Comparison of ENCODE assay signal across 1 cellular context in genomic region chr2:46297546-46298271, GRCh38.
TF ChIP-seq lines count a peak whose summit lies in the region.

No MANE protein-coding gene starts in this region.

TF ChIP-seq in K562, 482 proteins besides CTCF, POLR2A, EP300 and RAD21 (continued from another document and continues in another):
- TF ChIP-seq, protein P1, sequence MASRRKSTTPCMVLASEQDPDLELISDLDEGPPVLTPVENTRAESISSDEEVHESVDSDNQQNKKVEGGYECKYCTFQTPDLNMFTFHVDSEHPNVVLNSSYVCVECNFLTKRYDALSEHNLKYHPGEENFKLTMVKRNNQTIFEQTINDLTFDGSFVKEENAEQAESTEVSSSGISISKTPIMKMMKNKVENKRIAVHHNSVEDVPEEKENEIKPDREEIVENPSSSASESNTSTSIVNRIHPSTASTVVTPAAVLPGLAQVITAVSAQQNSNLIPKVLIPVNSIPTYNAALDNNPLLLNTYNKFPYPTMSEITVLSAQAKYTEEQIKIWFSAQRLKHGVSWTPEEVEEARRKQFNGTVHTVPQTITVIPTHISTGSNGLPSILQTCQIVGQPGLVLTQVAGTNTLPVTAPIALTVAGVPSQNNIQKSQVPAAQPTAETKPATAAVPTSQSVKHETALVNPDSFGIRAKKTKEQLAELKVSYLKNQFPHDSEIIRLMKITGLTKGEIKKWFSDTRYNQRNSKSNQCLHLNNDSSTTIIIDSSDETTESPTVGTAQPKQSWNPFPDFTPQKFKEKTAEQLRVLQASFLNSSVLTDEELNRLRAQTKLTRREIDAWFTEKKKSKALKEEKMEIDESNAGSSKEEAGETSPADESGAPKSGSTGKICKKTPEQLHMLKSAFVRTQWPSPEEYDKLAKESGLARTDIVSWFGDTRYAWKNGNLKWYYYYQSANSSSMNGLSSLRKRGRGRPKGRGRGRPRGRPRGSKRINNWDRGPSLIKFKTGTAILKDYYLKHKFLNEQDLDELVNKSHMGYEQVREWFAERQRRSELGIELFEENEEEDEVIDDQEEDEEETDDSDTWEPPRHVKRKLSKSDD (conservative IDR thresholded peaks at IDR 0.05; ENCODE audit: low read length), result no peak
- TF ChIP-seq ZNF436 (CRISPR knock-in tag; IDR thresholded peaks at IDR 0.05) (no peak), ZNF77 (CRISPR knock-in tag; IDR thresholded peaks at IDR 0.05) (no peak), ARID4B (CRISPR knock-in tag; IDR thresholded peaks at IDR 0.05) (peak; percentile 55; the same call in 1 of the 2 replicates), XRCC4 (IDR thresholded peaks at IDR 0.05; ENCODE audit: extremely low read depth, insufficient read depth, insufficient read length) (no peak), ZNF12 (CRISPR knock-in tag; IDR thresholded peaks at IDR 0.05) (0 out of 2 replicates have a peak, but pooled peaks have one; percentile 16), HIVEP1 (CRISPR knock-in tag; IDR thresholded peaks at IDR 0.05) (no peak), ZNF511 (CRISPR knock-in tag; IDR thresholded peaks at IDR 0.05) (peak; percentile 50; the same call in 1 of the 2 replicates), CCNT2 (IDR thresholded peaks at IDR 0.05; ENCODE audit: borderline replicate concordance, extremely low read depth, insufficient read length, low read depth, low read length) (peak; percentile 8), CLOCK (CRISPR knock-in tag; IDR thresholded peaks at IDR 0.05; ENCODE audit: borderline replicate concordance) (no peak), HNRNPLL (IDR thresholded peaks at IDR 0.05; ENCODE audit: low read depth, low read length, poor library complexity, severe bottlenecking) (no peak), MYBL2 (IDR thresholded peaks at IDR 0.05; ENCODE audit: low read depth) (no peak), MYBL2 (CRISPR knock-in tag; IDR thresholded peaks at IDR 0.05; ENCODE audit: borderline replicate concordance) (no peak), DACH1 (IDR thresholded peaks at IDR 0.05; ENCODE audit: partially characterized antibody) (peak; percentile 27), SMARCC2 (IDR thresholded peaks at IDR 0.05; ENCODE audit: low read depth) (no peak), RNF2 (IDR thresholded peaks at IDR 0.05) (0 out of 2 replicates have a peak, but pooled peaks have one; percentile 21), NR2F6 (CRISPR knock-in tag; IDR thresholded peaks at IDR 0.05) (no peak), TCF15 (CRISPR knock-in tag; IDR thresholded peaks at IDR 0.05) (no peak), ZNF75A (CRISPR knock-in tag; IDR thresholded peaks at IDR 0.05) (no peak), ZBTB11 (CRISPR knock-in tag; IDR thresholded peaks at IDR 0.05) (0 out of 6 replicates have a peak, but pooled peaks of 1 of the 3 experiments have one; percentile 45), ZC3H11A (IDR thresholded peaks at IDR 0.05; ENCODE audit: low read depth, low read length) (no peak), RBFOX2 (IDR thresholded peaks at IDR 0.05; ENCODE audit: low read depth, low read length) (peak; percentile 41), UBTF (IDR thresholded peaks at IDR 0.05; ENCODE audit: borderline replicate concordance in 1 of 2, low read depth in 2 of 2, low read length in 2 of 2) (peak in 1 of 2 experiments; percentile 68; a peak in 1 of 4 replicates), MAX (CRISPR knock-in tag; IDR thresholded peaks at IDR 0.05) (peak; percentile 32; the same call in 1 of the 2 replicates)
- TF ChIP-seq, protein P2, sequence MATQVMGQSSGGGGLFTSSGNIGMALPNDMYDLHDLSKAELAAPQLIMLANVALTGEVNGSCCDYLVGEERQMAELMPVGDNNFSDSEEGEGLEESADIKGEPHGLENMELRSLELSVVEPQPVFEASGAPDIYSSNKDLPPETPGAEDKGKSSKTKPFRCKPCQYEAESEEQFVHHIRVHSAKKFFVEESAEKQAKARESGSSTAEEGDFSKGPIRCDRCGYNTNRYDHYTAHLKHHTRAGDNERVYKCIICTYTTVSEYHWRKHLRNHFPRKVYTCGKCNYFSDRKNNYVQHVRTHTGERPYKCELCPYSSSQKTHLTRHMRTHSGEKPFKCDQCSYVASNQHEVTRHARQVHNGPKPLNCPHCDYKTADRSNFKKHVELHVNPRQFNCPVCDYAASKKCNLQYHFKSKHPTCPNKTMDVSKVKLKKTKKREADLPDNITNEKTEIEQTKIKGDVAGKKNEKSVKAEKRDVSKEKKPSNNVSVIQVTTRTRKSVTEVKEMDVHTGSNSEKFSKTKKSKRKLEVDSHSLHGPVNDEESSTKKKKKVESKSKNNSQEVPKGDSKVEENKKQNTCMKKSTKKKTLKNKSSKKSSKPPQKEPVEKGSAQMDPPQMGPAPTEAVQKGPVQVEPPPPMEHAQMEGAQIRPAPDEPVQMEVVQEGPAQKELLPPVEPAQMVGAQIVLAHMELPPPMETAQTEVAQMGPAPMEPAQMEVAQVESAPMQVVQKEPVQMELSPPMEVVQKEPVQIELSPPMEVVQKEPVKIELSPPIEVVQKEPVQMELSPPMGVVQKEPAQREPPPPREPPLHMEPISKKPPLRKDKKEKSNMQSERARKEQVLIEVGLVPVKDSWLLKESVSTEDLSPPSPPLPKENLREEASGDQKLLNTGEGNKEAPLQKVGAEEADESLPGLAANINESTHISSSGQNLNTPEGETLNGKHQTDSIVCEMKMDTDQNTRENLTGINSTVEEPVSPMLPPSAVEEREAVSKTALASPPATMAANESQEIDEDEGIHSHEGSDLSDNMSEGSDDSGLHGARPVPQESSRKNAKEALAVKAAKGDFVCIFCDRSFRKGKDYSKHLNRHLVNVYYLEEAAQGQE (CRISPR knock-in tag; IDR thresholded peaks at IDR 0.05; ENCODE audit: low read depth), result no peak
- TF ChIP-seq, protein P3, sequence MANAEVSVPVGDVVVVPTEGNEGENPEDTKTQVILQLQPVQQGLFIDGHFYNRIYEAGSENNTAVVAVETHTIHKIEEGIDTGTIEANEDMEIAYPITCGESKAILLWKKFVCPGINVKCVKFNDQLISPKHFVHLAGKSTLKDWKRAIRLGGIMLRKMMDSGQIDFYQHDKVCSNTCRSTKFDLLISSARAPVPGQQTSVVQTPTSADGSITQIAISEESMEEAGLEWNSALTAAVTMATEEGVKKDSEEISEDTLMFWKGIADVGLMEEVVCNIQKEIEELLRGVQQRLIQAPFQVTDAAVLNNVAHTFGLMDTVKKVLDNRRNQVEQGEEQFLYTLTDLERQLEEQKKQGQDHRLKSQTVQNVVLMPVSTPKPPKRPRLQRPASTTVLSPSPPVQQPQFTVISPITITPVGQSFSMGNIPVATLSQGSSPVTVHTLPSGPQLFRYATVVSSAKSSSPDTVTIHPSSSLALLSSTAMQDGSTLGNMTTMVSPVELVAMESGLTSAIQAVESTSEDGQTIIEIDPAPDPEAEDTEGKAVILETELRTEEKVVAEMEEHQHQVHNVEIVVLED (CRISPR knock-in tag; IDR thresholded peaks at IDR 0.05), result no peak
- TF ChIP-seq, protein P4, sequence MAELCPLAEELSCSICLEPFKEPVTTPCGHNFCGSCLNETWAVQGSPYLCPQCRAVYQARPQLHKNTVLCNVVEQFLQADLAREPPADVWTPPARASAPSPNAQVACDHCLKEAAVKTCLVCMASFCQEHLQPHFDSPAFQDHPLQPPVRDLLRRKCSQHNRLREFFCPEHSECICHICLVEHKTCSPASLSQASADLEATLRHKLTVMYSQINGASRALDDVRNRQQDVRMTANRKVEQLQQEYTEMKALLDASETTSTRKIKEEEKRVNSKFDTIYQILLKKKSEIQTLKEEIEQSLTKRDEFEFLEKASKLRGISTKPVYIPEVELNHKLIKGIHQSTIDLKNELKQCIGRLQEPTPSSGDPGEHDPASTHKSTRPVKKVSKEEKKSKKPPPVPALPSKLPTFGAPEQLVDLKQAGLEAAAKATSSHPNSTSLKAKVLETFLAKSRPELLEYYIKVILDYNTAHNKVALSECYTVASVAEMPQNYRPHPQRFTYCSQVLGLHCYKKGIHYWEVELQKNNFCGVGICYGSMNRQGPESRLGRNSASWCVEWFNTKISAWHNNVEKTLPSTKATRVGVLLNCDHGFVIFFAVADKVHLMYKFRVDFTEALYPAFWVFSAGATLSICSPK (IDR thresholded peaks at IDR 0.05; ENCODE audit: borderline replicate concordance), result no peak
